1 cellular context compared by ENCODE assay signal in the genomic region with DNA sequence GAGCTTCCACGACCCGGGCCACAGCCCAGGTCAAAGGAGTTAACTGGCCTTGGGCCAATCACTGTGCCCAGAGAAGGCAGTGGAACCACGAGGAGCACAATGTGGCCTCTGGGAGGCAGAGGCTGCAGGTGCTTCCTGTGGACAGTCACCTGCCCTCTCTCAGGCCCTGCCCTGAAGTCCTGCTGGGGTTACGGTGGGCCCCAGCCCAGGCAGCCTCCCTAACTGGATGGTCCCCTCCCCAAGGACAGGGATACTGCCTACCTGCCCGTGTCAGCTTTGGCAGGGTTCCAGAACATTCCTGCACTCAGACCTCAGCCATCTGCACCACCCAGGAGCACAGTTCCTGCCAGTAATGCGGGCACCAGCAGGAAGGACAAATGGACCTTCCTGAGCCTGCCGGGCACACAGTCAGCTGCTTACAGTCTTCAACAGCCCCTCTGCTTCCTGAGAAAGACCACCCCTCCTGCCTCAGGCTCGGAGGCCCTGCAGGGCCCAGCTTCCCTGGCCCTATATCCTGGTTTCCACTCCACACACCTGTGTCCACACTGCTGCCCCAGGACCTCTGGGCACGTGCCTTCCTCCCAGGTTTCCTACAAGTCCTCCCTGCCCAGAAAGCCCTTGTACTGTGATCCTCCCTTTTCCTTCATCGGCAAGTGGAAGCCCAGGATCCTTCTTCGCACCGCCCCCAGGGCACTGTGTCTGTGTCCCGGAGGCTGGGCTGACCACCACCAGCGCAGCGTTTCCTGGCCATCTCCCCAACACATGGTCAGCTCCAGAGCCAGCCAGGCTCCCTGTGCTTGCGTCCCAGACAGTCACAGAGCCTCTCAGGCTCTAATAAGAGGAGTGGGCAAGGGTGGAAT.
TF ChIP-seq lines count a peak whose summit lies in the region.

No MANE protein-coding gene starts in this region.

TF ChIP-seq in HepG2, 621 proteins besides CTCF, POLR2A, EP300 and RAD21:
- TF ChIP-seq MAF1 (CRISPR knock-in tag; IDR thresholded peaks at IDR 0.05; ENCODE audit: borderline replicate concordance) (no peak), MTA1 (CRISPR knock-in tag; IDR thresholded peaks at IDR 0.05; ENCODE audit: borderline replicate concordance) (no peak)
